Comparison of ENCODE assay signal across 8 cellular contexts in genomic region chr15:32030795-32031194, GRCh38. TPM values are rescaled to one million over a fixed set of nuclear protein-coding genes. Genes with fewer than 3 reads are reported as not detected.
A peak's percentile ranks its signal among the peaks of the same experiment; 100 is the strongest.
DNase-seq lines count a peak whose midpoint lies in the region; ATAC-seq, FAIRE-seq and TF ChIP-seq lines count a peak whose summit lies in the region.

No MANE protein-coding gene starts in this region.

- intact Hi-C loops in PC-3 (cut with micrococcal nuclease), result no loop called here
- intact Hi-C loops in prostate gland (cut with DNase I), result no loop called here

- H3K4me2 ChIP-seq in PC-3 (ENCODE audit: low read length), result peak overlapping the region; percentile 69

- H2AFZ ChIP-seq in PC-3 (ENCODE audit: low read length), result no peak overlapping the region

- DNase-seq in GM12864 (ENCODE audit: low read depth), result no peak
- no peak for DNase-seq in PC-3
- peak; percentile 5 to 29 for DNase-seq in cardiac muscle cell (ENCODE audit: low read depth in 1 of 2, low spot score in 1 of 2)
- DNase-seq in prostate gland (ENCODE audit: low spot score), result no peak
- no peak for DNase-seq in foreskin melanocyte
- DNase-seq in HTR-8/SVneo (ENCODE audit: insufficient read length, low spot score), result no peak
- DNase-seq in NOMO-1 treated with dmso at 0.1 percent for 144 hours (lab: John Stamatoyannopoulos, UW; ENCODE audit: unreplicated experiment), result no peak
- DNase-seq in activated CD8-positive, alpha-beta memory T cell treated with anti-CD3 and anti-CD28 coated beads, Interleukin-2, amount 50 U/mL, for 48 hours, result no peak

- H3K9ac ChIP-seq in PC-3 (ENCODE audit: low read length), result no peak overlapping the region

- CTCF ChIA-PET in PC-3 (lab: Charles Lee), result no interaction called here

- ATAC-seq in PC-3, result peak; percentile 27

- H3K36me3 ChIP-seq in PC-3 (ENCODE audit: low read depth, low read length) (no peaks in the 10 kb centered on the region), cardiac muscle cell (no peaks in the 10 kb centered on the region), prostate gland (no peaks in the 10 kb centered on the region)

- H3K9me3 ChIP-seq in PC-3 (ENCODE audit: low read length) (no peaks in the 10 kb centered on the region), cardiac muscle cell (ENCODE audit: low read depth) (no peaks in the 10 kb centered on the region), prostate gland (no peaks in the 10 kb centered on the region)

- H3K4me1 ChIP-seq in PC-3 (ENCODE audit: insufficient read depth, low read length) (no peaks in the 10 kb centered on the region), cardiac muscle cell (ENCODE audit: low read depth) (peaks cover 2% of the 10 kb centered on the region), prostate gland (replicated peaks) (no peaks in the 10 kb centered on the region)

- H3K79me2 ChIP-seq in PC-3 (ENCODE audit: low read length), result no peaks in the 10 kb centered on the region

- POLR2A ChIA-PET in PC-3 (lab: Charles Lee; ENCODE audit: unreplicated experiment), result no interaction called here

- H3K9me2 ChIP-seq in PC-3 (replicated peaks; ENCODE audit: low read length), result no peaks in the 10 kb centered on the region

- H3K4me3 ChIP-seq in GM12864 (ENCODE audit: low read depth, low read length) (peak overlapping the region; percentile 44; the same call in 1 of the 2 replicates), PC-3 (ENCODE audit: low read length) (peak overlapping the region; percentile 53; the same call in 1 of the 2 replicates), cardiac muscle cell (peak overlapping the region; percentile 82), prostate gland (peak overlapping the region; percentile 48 to 55)

- WGBS in prostate gland, result 6% methylated on average over 15 of the region's 21 CpGs

- TF ChIP-seq CTCF in GM12864 (IDR thresholded peaks at IDR 0.05; ENCODE audit: low read depth, low read length, missing control alignments) (no peak), PC-3 (conservative IDR thresholded peaks at IDR 0.05; ENCODE audit: low read depth, low read length) (no peak), cardiac muscle cell (IDR thresholded peaks at IDR 0.05; ENCODE audit: low read depth, low read length) (no peak), prostate gland (IDR thresholded peaks at IDR 0.05) (no peak)

- no peak overlapping the region for H3K27ac ChIP-seq in PC-3 (ENCODE audit: low read length)
- H3K27ac ChIP-seq in cardiac muscle cell, result peak overlapping the region; percentile 22
- no peak overlapping the region for H3K27ac ChIP-seq in prostate gland

- no peak for TF ChIP-seq POLR2A in prostate gland (IDR thresholded peaks at IDR 0.05)

- no TSS peak for BruUV-seq in PC-3 (replicated peaks; lab: Mats Ljungman, UMichigan)

- H3F3A ChIP-seq in PC-3 (ENCODE audit: low read length, unreplicated experiment), result no peaks in the 10 kb centered on the region

- no peaks in the 10 kb centered on the region for H4K20me1 ChIP-seq in PC-3 (ENCODE audit: low read length)

- H3K27me3 ChIP-seq in PC-3 (ENCODE audit: low read length) (peaks cover 70% of the 10 kb centered on the region), cardiac muscle cell (peaks cover 20% of the 10 kb centered on the region), prostate gland (replicated peaks; ENCODE audit: insufficient read depth) (no peaks in the 10 kb centered on the region)

- no peak for FAIRE-seq in HTR-8/SVneo (lab: Jason Lieb, UNC)

RNA-seq across cellular contexts. Expression of gene CHRNA7, which starts 0.5 kb away (rescaled TPM):
- total RNA-seq in PC-3 (2014; rRNA removed) (0.73 and 1.0 TPM in 2 replicates), cardiac muscle cell (4.2 and 7.7 TPM in 2 replicates), prostate gland (1 to 10 TPM; 3.7 to 9.3 TPM)
- 4.1 and 5.2 TPM in 2 replicates for polyA plus RNA-seq in cardiac muscle cell

Comparison
In these comparisons a context has a peak if more than half of its experiments do, and no peak if none do; other contexts are left out.
1. DNase-seq: peak in cardiac muscle cell (2 of 2); none in GM12864 (single experiment), PC-3 (single experiment), prostate gland (single experiment), foreskin melanocyte (single experiment), HTR-8/SVneo (single experiment), NOMO-1 treated with dmso at 0.1 percent for 144 hours (single experiment) and activated CD8-positive, alpha-beta memory T cell treated with anti-CD3 and anti-CD28 coated beads, Interleukin-2, amount 50 U/mL, for 48 hours (single experiment).
2. Peak in every context shown above with its lines, with median percentiles within 50 percentile points of each other: H3K4me3 ChIP-seq.